14 cellular contexts compared by ENCODE assay signal in genomic region chr21:33895356-33895755, GRCh38. TPM values are rescaled to one million over a fixed set of nuclear protein-coding genes. Genes with fewer than 3 reads are reported as not detected.
DNase-seq lines count a peak whose midpoint lies in the region; ATAC-seq, FAIRE-seq and TF ChIP-seq lines count a peak whose summit lies in the region.
"Had no signal": no experiment of that assay in that cellular context is flagged by ENCODE, and none has a peak within 500 bp of the region (broad histone marks: within the 10 kb centered on the region; RNA-seq: fewer than 3 reads in every experiment).

No MANE protein-coding gene starts in this region.

- WGBS in HepG2 (ENCODE audit: low lambda C conversion rate), result 79% methylated on average over 28 of the region's 28 CpGs
- WGBS in right lobe of liver (ENCODE audit: insufficient coverage, low coverage, low lambda C conversion rate, missing lambda C conversion rate), result 75% methylated on average over 21 of the region's 28 CpGs
- WGBS in aorta, 2 donors, result 77 to 91% methylated on average over 28 of the region's 28 CpGs

- H3K27ac Mint-ChIP-seq in activated naive CD8-positive, alpha-beta T cell treated with anti-CD3 and anti-CD28 coated beads for 36 hours, result no peak overlapping the region
- peak overlapping the region; percentile 96 for H3K27ac Mint-ChIP-seq in mesothelial cell of epicardium
- H3K27ac Mint-ChIP-seq: activated CD4-positive, alpha-beta memory T cell treated with anti-CD3 and anti-CD28 coated beads, Interleukin-2, amount 10 ng/mL, durations not matched to agents 7 days and 5 days; B cell had no signal

- H2AFZ ChIP-seq in HepG2 (ENCODE audit: low read length), result no peak overlapping the region

- CTCF ChIA-PET in HepG2 (lab: Yijun Ruan, JAX; ENCODE audit: low intra/inter-chr PET ratio, low total read pairs), result no interaction called here

- no peaks in the 10 kb centered on the region for H4K20me1 ChIP-seq in HepG2 (ENCODE audit: insufficient read depth, low read length)

- no TSS peak for BruUV-seq in HepG2 (replicated peaks; lab: Mats Ljungman, UMichigan)

- intact Hi-C loops in HepG2 (cut with micrococcal nuclease; ENCODE audit: unreplicated experiment), result loop anchor here (2.0 kb wide), 1 partner anchor 253 kb away; the partner anchor contains the start of gene ITSN1
- intact Hi-C loops in right lobe of liver (cut with DNase I), result loop anchor here in 1 of 2 donors (10.0 kb wide), 2 partner anchors 51 to 241 kb away; no protein-coding TSS in a partner anchor
- intact Hi-C loops in aorta (cut with DNase I), result loop anchor here (5.0 to 10.0 kb wide), 2 partner anchors 141 to 253 kb away; partner anchors contain the start of genes CRYZL1 (in 1 of the 2) and ITSN1 (in 1 of the 2)

- H3K4me3 ChIP-seq in HepG2 (replicated peaks in 1 of 3; ENCODE audit: insufficient read depth in 1 of 3, low read depth in 2 of 3, low read length in 3 of 3), result peak overlapping the region in 1 of 3 experiments; percentile 73; a peak in 2 of 6 replicates
- no peak overlapping the region for H3K4me3 ChIP-seq in right lobe of liver
- no peak overlapping the region for H3K4me3 ChIP-seq in aorta (ENCODE audit: low read length in 2 of 2)
- H3K4me3 ChIP-seq: lung had no signal

- H3K4me1 ChIP-seq in HepG2 (ENCODE audit: insufficient read depth, low read length) (peaks cover 30% of the 10 kb centered on the region), right lobe of liver (peaks cover 0 to 8% (median 2%) of the 10 kb centered on the region in 4 donors), aorta (ENCODE audit: control insufficient read depth in 1 of 2, insufficient read depth in 2 of 2, low read length in 2 of 2) (peaks cover 0 to 4% of the 10 kb centered on the region in 2 donors)

- DNase-seq in HepG2 (ENCODE audit: low spot score), result no peak
- DNase-seq in right lobe of liver, result no peak
- DNase-seq in activated naive CD8-positive, alpha-beta T cell treated with anti-CD3 and anti-CD28 coated beads for 36 hours, result no peak
- DNase-seq in mesothelial cell of epicardium (ENCODE audit: low spot score in 2 of 2, unreplicated experiment in 2 of 2), result no peak
- no peak for DNase-seq in dermis blood vessel endothelial cell
- no peak for DNase-seq in aorta
- DNase-seq: esophagus squamous epithelium had no signal

- H3K27me3 ChIP-seq in HepG2 (ENCODE audit: control insufficient read depth in 1 of 2, insufficient read depth in 2 of 2, low read length in 2 of 2) (peaks cover 0 to 22% of the 10 kb centered on the region in 2 experiments; a peak in 1 of 5 replicates), right lobe of liver (no peaks in the 10 kb centered on the region), aorta (ENCODE audit: control insufficient read depth in 1 of 2, insufficient read depth in 2 of 2, low read length in 1 of 2) (no peaks in the 10 kb centered on the region)
- H3K27me3 ChIP-seq: esophagus squamous epithelium, pancreas, upper lobe of right lung had no signal

- peak overlapping the region; percentile 92 for H3K4me2 ChIP-seq in HepG2 (ENCODE audit: low read depth, low read length)

- peak overlapping the region; percentile 65 for H3K4me3 Mint-ChIP-seq in activated naive CD8-positive, alpha-beta T cell treated with anti-CD3 and anti-CD28 coated beads for 36 hours
- peak overlapping the region; percentile 69 for H3K4me3 Mint-ChIP-seq in mesothelial cell of epicardium
- H3K4me3 Mint-ChIP-seq: activated CD4-positive, alpha-beta memory T cell treated with anti-CD3 and anti-CD28 coated beads, Interleukin-2, amount 10 ng/mL, durations not matched to agents 7 days and 5 days had no signal

- TF ChIP-seq CTCF in HepG2 (CRISPR knock-in tag; IDR thresholded peaks at IDR 0.05) (no peak), right lobe of liver (IDR thresholded peaks at IDR 0.05) (no peak), mesothelial cell of epicardium (IDR thresholded peaks at IDR 0.05; ENCODE audit: unreplicated experiment) (no peak)

- ATAC-seq in HepG2 (no peak), right lobe of liver (no peak), GM19452 (IDR thresholded peaks at IDR 0.05; ENCODE audit: unreplicated experiment) (no peak), HG02852 (IDR thresholded peaks at IDR 0.05; ENCODE audit: unreplicated experiment) (no peak), aorta (ENCODE audit: low FRiP score) (no peak)

- no peak for TF ChIP-seq RAD21 in HepG2 (CRISPR knock-in tag; IDR thresholded peaks at IDR 0.05)

- in situ Hi-C loops in HepG2 (cut with HindIII; ENCODE audit: extremely low pct_ligation_motif_present, low pct_unique_long_range_greater_than_20kb), result no loop called here

- H3K9me3 Mint-ChIP-seq in activated naive CD8-positive, alpha-beta T cell treated with anti-CD3 and anti-CD28 coated beads for 36 hours, result no peaks in the 10 kb centered on the region
- H3K9me3 Mint-ChIP-seq in mesothelial cell of epicardium, result no peaks in the 10 kb centered on the region
- H3K9me3 Mint-ChIP-seq: activated CD4-positive, alpha-beta memory T cell treated with anti-CD3 and anti-CD28 coated beads, Interleukin-2, amount 10 ng/mL, durations not matched to agents 7 days and 5 days had no signal

- TF ChIP-seq EP300 in HepG2 (IDR thresholded peaks at IDR 0.05; ENCODE audit: low read depth in 2 of 2, low read length in 2 of 2) (no peak), HepG2 (CRISPR knock-in tag; IDR thresholded peaks at IDR 0.05; ENCODE audit: borderline replicate concordance) (no peak)

- H3K36me3 Mint-ChIP-seq in activated naive CD8-positive, alpha-beta T cell treated with anti-CD3 and anti-CD28 coated beads for 36 hours, result no peaks in the 10 kb centered on the region
- H3K36me3 Mint-ChIP-seq in mesothelial cell of epicardium, result no peaks in the 10 kb centered on the region

- TF ChIP-seq POLR2A in HepG2 (IDR thresholded peaks at IDR 0.05; ENCODE audit: insufficient read depth in 1 of 2, low read depth in 2 of 2, low read length in 2 of 2) (no peak), right lobe of liver (IDR thresholded peaks at IDR 0.05) (no peak)

- H3K36me3 ChIP-seq in HepG2 (replicated peaks in 1 of 2; ENCODE audit: control insufficient read depth in 1 of 2, insufficient read depth in 2 of 2, low read length in 2 of 2) (no peaks in the 10 kb centered on the region), right lobe of liver (no peaks in the 10 kb centered on the region), aorta (ENCODE audit: control insufficient read depth in 1 of 2, insufficient read depth in 2 of 2, low read length in 1 of 2) (no peaks in the 10 kb centered on the region)
- H3K36me3 ChIP-seq: pancreas had no signal

- FAIRE-seq in HepG2 (lab: Jason Lieb, UNC), result no peak
- FAIRE-seq: pancreas had no signal

- H3K79me2 ChIP-seq in HepG2 (ENCODE audit: insufficient read depth, low read length), result no peaks in the 10 kb centered on the region

- no peak overlapping the region for H3K9ac ChIP-seq in HepG2 (ENCODE audit: insufficient read depth, low read depth, low read length)

- no peaks in the 10 kb centered on the region for H3K27me3 Mint-ChIP-seq in activated naive CD8-positive, alpha-beta T cell treated with anti-CD3 and anti-CD28 coated beads for 36 hours
- H3K27me3 Mint-ChIP-seq in mesothelial cell of epicardium (ENCODE audit: low read depth), result no peaks in the 10 kb centered on the region

- POLR2A ChIA-PET in HepG2 (lab: Yijun Ruan, JAX), result interaction anchor here (1.7 kb wide), 1 partner anchor 8 kb away, joined by 3 read pairs; no protein-coding TSS in a partner anchor

- H3K27ac ChIP-seq in HepG2 (ENCODE audit: extremely low read length, insufficient read depth, low read length) (no peak overlapping the region), right lobe of liver (no peak overlapping the region), aorta (ENCODE audit: low read depth in 1 of 2, low read length in 2 of 2) (no peak overlapping the region)
- H3K27ac ChIP-seq: esophagus squamous epithelium, pancreas, upper lobe of right lung had no signal

- H3K9me3 ChIP-seq in HepG2 (ENCODE audit: low read length), result no peaks in the 10 kb centered on the region
- H3K9me3 ChIP-seq in right lobe of liver, result no peaks in the 10 kb centered on the region
- H3K9me3 ChIP-seq in aorta (ENCODE audit: control insufficient read depth, low read length), result no peaks in the 10 kb centered on the region
- H3K9me3 ChIP-seq: esophagus squamous epithelium, pancreas, upper lobe of right lung had no signal

- H3K4me1 Mint-ChIP-seq in activated naive CD8-positive, alpha-beta T cell treated with anti-CD3 and anti-CD28 coated beads for 36 hours, result peaks cover 11% of the 10 kb centered on the region
- peaks cover 35% of the 10 kb centered on the region for H3K4me1 Mint-ChIP-seq in mesothelial cell of epicardium

TF ChIP-seq in HepG2, 621 proteins besides CTCF, POLR2A, EP300 and RAD21 (continues in another document):
- TF ChIP-seq REXO4 (CRISPR knock-in tag; IDR thresholded peaks at IDR 0.05; ENCODE audit: borderline replicate concordance), result no peak

RNA-seq across cellular contexts. Expression of gene ATP5PO, which starts 20.2 kb away (rescaled TPM):
- total RNA-seq in HepG2 (2016; rRNA removed; fragmentation: Illumina TruSeq; extraction: Trizol) (256 and 343 TPM in 2 replicates), right lobe of liver (100 to 1,000 TPM in 3 of 6 experiments, 10 to 100 TPM in 3; 87.3 to 191 (median 98.7) TPM), mesothelial cell of epicardium (156 to 159 TPM (median 158 TPM) in 3 replicates), dermis blood vessel endothelial cell (125 and 193 TPM in 2 replicates), aorta (100 to 1,000 TPM; 112 to 119 TPM)
- 164 and 167 TPM in 2 replicates for total RNA-seq in HepG2 (2016; cell fraction: cytosol; rRNA removed; fragmentation: Illumina TruSeq; extraction: Trizol; ENCODE audit: low read depth)
- 249 and 372 TPM in 2 replicates for total RNA-seq in HepG2 (2016; cell fraction: insoluble cytoplasmic fraction; rRNA removed; fragmentation: Illumina TruSeq; extraction: Trizol)
- 151 and 155 TPM in 2 replicates for total RNA-seq in HepG2 (2016; cell fraction: membrane; rRNA removed; fragmentation: Illumina TruSeq; extraction: Trizol)
- 91.7 and 110 TPM in 2 replicates for total RNA-seq in HepG2 (2016; cell fraction: nucleus; rRNA removed; fragmentation: Illumina TruSeq; extraction: Trizol)
- polyA plus RNA-seq in HepG2 (2011; rRNA removed) (210 and 297 TPM in 2 replicates), aorta (100 to 1,000 TPM; 234 to 461 TPM)
- polyA plus RNA-seq in HepG2 (2011; cell fraction: cytosol; rRNA removed), result 191 and 238 TPM in 2 replicates
- 57.6 and 58.8 TPM in 2 replicates for polyA plus RNA-seq in HepG2 (2011; cell fraction: nucleus; rRNA removed)
- 189 and 218 TPM in 2 replicates for polyA plus RNA-seq in HepG2 (2012)
- polyA plus RNA-seq in HepG2 (2016; cell fraction: cytosol; fragmentation: Illumina TruSeq; extraction: Trizol; ENCODE audit: low read depth), result 156 and 166 TPM in 2 replicates
- polyA plus RNA-seq in HepG2 (2016; cell fraction: insoluble cytoplasmic fraction; fragmentation: Illumina TruSeq; extraction: Trizol; ENCODE audit: low read depth), result 387 and 430 TPM in 2 replicates
- 145 and 159 TPM in 2 replicates for polyA plus RNA-seq in HepG2 (2016; cell fraction: membrane; fragmentation: Illumina TruSeq; extraction: Trizol; ENCODE audit: low read depth)
- 154 and 160 TPM in 2 replicates for polyA plus RNA-seq in HepG2 (2016; cell fraction: nucleus; fragmentation: Illumina TruSeq; extraction: Trizol; ENCODE audit: insufficient read depth, low read depth)
- polyA minus RNA-seq in HepG2 (2011; rRNA and poly(A)+ RNA removed; ENCODE audit: low replicate concordance), result 48.9 and 100 TPM in 2 replicates
- polyA minus RNA-seq in HepG2 (2011; cell fraction: cytosol; rRNA and poly(A)+ RNA removed), result 42.2 and 52.1 TPM in 2 replicates
- polyA minus RNA-seq in HepG2 (2011; cell fraction: nucleus; rRNA and poly(A)+ RNA removed), result 34.6 and 39.2 TPM in 2 replicates
- total RNA-seq in activated naive CD8-positive, alpha-beta T cell treated with anti-CD3 and anti-CD28 coated beads for 36 hours, result 100 to 1,000 TPM; 219 to 221 TPM
